In the genomic region with DNA sequence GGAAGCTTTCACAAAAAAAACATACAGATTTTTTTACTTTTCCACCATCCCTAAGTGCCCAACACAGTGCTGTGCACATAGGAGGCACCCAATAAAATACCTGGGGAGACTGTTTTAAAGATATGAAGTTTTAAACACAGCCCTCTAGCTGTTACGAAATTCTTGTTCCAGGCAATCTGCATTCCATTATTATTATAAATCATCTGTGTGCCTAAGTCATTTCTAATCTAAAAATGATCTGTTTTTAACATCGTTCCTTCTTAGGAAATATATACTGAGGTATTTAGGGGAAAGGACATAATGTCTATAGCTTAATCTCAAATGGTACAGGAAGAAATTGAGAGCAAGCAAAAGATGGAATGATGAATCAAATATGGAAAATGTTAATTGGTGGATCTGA, we compare ENCODE assay signal across 18 cellular contexts.
"Had no signal": no experiment of that assay in that cellular context is flagged by ENCODE, and none has a peak within 500 bp of the region (broad histone marks: within the 10 kb centered on the region; RNA-seq: fewer than 3 reads in every experiment).

No MANE protein-coding gene starts in this region.

- H3K4me1 ChIP-seq: body of pancreas, gastrocnemius medialis, right atrium auricular region, transverse colon had no signal

- H3K27ac ChIP-seq: body of pancreas, coronary artery, gastrocnemius medialis, heart left ventricle, right atrium auricular region, transverse colon had no signal

- H3K27ac Mint-ChIP-seq: activated B cell treated with CpG ODN at 0.5 μM for 24 hours; activated CD4-positive, alpha-beta T cell treated with anti-CD3 and anti-CD28 coated beads, Interleukin-2, amount 10 ng/mL, durations not matched to agents 7 days and 5 days; progenitor cell of endocrine pancreas had no signal

- H3K4me3 Mint-ChIP-seq: activated B cell treated with CpG ODN at 0.5 μM for 24 hours; activated CD4-positive, alpha-beta T cell treated with anti-CD3 and anti-CD28 coated beads, Interleukin-2, amount 10 ng/mL, durations not matched to agents 7 days and 5 days; activated naive CD4-positive, alpha-beta T cell treated with anti-CD3 and anti-CD28 coated beads, Interleukin-2, amount 50 U/mL, for 24 hours had no signal

- H3K27me3 ChIP-seq: body of pancreas, gastrocnemius medialis, heart left ventricle, right atrium auricular region, transverse colon had no signal

- H3K9me3 ChIP-seq: body of pancreas, gastrocnemius medialis, heart left ventricle, right atrium auricular region, transverse colon had no signal

- H3K4me1 Mint-ChIP-seq: activated B cell treated with CpG ODN at 0.5 μM for 24 hours; activated naive CD4-positive, alpha-beta T cell treated with anti-CD3 and anti-CD28 coated beads, Interleukin-2, amount 50 U/mL, for 24 hours had no signal

- H3K4me3 ChIP-seq: body of pancreas, coronary artery, gastrocnemius medialis, heart left ventricle, right atrium auricular region, smooth muscle cell, transverse colon had no signal

- H3K27me3 Mint-ChIP-seq: activated B cell treated with CpG ODN at 0.5 μM for 24 hours; activated CD4-positive, alpha-beta T cell treated with anti-CD3 and anti-CD28 coated beads, Interleukin-2, amount 10 ng/mL, durations not matched to agents 7 days and 5 days; activated naive CD4-positive, alpha-beta T cell treated with anti-CD3 and anti-CD28 coated beads, Interleukin-2, amount 50 U/mL, for 24 hours; progenitor cell of endocrine pancreas had no signal

- ATAC-seq: body of pancreas; gastrocnemius medialis; heart left ventricle; stimulated activated naive CD8-positive, alpha-beta T cell treated with anti-CD3 and anti-CD28 coated beads, Interleukin-15, Interleukin-2, amounts not matched to agents 100 U/mL and 50 U/mL, for 24 hours had no signal

- DNase-seq: activated B cell treated with CpG ODN at 0.5 μM for 24 hours; activated CD4-positive, alpha-beta T cell treated with anti-CD3 and anti-CD28 coated beads, Interleukin-2, amount 10 ng/mL, durations not matched to agents 7 days and 5 days; activated effector memory CD4-positive, alpha-beta T cell treated with anti-CD3 and anti-CD28 coated beads, Interleukin-2, amount 50 U/mL, for 16 hours; amniotic stem cell; body of pancreas; central memory CD4-positive, alpha-beta T cell; effector CD8-positive, alpha-beta T cell; gastrocnemius medialis; heart left ventricle; stimulated activated CD4-positive, alpha-beta T cell treated with anti-CD3 and anti-CD28 coated beads, Interleukin-4, amount 100 ng/mL, for 4 hours; stimulated activated CD8-positive, alpha-beta memory T cell treated with anti-CD3 and anti-CD28 coated beads, Interleukin-4, amount 100 ng/mL, for 48 hours; stimulated activated naive CD8-positive, alpha-beta T cell treated with anti-CD3 and anti-CD28 coated beads, Interleukin-15, Interleukin-2, amounts not matched to agents 100 U/mL and 50 U/mL, for 24 hours; transverse colon had no signal

- H3K9me3 Mint-ChIP-seq: activated B cell treated with CpG ODN at 0.5 μM for 24 hours; activated CD4-positive, alpha-beta T cell treated with anti-CD3 and anti-CD28 coated beads, Interleukin-2, amount 10 ng/mL, durations not matched to agents 7 days and 5 days; activated naive CD4-positive, alpha-beta T cell treated with anti-CD3 and anti-CD28 coated beads, Interleukin-2, amount 50 U/mL, for 24 hours had no signal
